In the genomic region with DNA sequence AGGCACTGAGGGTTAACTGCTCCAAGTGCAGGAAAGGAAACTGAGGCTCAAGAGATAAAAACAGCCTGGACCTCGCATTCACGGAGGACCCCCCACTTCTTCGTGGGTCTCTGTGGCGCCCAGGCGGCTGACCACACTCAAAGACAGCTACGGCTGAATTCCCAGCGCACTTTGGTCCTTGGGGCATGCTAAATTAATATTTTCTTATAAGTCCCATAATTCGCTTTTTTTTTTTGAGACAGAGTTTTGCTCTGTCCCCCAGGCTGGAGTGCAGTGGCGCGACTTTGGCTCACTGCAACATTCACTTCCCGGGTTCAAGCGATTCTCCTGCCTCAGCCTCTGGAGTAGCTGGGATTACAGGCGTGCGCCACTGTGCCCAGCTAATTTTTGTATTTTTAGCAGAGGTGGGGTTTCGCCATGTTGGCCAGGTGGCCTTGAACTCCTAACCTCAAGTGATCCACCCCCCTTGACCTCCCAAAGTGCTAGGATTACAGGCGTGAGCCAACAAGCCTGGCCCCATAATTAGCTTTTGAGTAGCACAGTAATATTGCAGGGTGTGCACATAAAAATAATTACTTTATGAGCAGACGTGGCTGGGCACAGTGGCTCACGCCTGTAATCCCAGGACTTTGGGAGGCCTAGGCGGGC, we compare ENCODE assay signal across 10 cellular contexts. TPM values are rescaled to one million over a fixed set of nuclear protein-coding genes. Genes with fewer than 3 reads are reported as not detected.
DNase-seq lines count a peak whose midpoint lies in the region; ATAC-seq and TF ChIP-seq lines count a peak whose summit lies in the region.
"Not testable (repeated sequence)": the region's sequence is repeated elsewhere in the genome, so short reads cannot be mapped to it uniquely, and the experiment has no call there.
"Had no signal": no experiment of that assay in that cellular context is flagged by ENCODE, and none has a peak within 500 bp of the region (broad histone marks: within the 10 kb centered on the region; RNA-seq: fewer than 3 reads in every experiment).

No MANE protein-coding gene starts in this region.

- H3F3A ChIP-seq in DOHH2 (ENCODE audit: control insufficient read depth, insufficient read depth), result peaks cover 10% of the 10 kb centered on the region; the same call in 1 of the 2 replicates
- H3F3A ChIP-seq in MM.1S (ENCODE audit: insufficient read depth, low read length), result not testable (repeated sequence)

- H3K4me1 ChIP-seq in DOHH2 (ENCODE audit: control insufficient read depth, low read length) (peaks cover 73% of the 10 kb centered on the region), MM.1S (ENCODE audit: low read length) (peaks cover 13% of the 10 kb centered on the region; the same call in 1 of the 2 replicates), ascending aorta (peaks cover 15 to 19% of the 10 kb centered on the region in 2 donors), right lobe of liver (peaks cover 0 to 24% (median 5%) of the 10 kb centered on the region in 4 donors), tibial nerve (peaks cover 0 to 67% (median 27%) of the 10 kb centered on the region in 4 donors)

- H3K4me3 Mint-ChIP-seq in T-helper 17 cell (peak overlapping the region; percentile 99), progenitor cell of endocrine pancreas (ENCODE audit: low read depth) (peak overlapping the region; percentile 14)

- H3K27ac Mint-ChIP-seq in T-helper 17 cell, result peak overlapping the region; percentile 94
- H3K27ac Mint-ChIP-seq in progenitor cell of endocrine pancreas, result not testable (repeated sequence)

- intact Hi-C loops in ascending aorta (cut with DNase I), result loop anchor here (2.0 to 5.0 kb wide), 2 partner anchors 18 to 80 kb away; a partner anchor contains a TSS
- intact Hi-C loops in right lobe of liver (cut with DNase I), result not testable (repeated sequence)

- peak overlapping the region; percentile 64 for H3K4me3 ChIP-seq in DOHH2 (ENCODE audit: low read length)
- H3K4me3 ChIP-seq in MM.1S (ENCODE audit: low read length), result peak overlapping the region; percentile 58
- peak overlapping the region; percentile 88 to 99 for H3K4me3 ChIP-seq in ascending aorta
- peak overlapping the region in 2 of 3 donors; percentile 26 to 98 for H3K4me3 ChIP-seq in right lobe of liver
- peak overlapping the region; percentile 40 to 91 (median 82) for H3K4me3 ChIP-seq in tibial nerve

- not testable (repeated sequence) for TF ChIP-seq EP300 in tibial nerve (IDR thresholded peaks at IDR 0.05)

- H3K4me1 Mint-ChIP-seq in T-helper 17 cell, result peaks cover 39% of the 10 kb centered on the region
- H3K4me1 Mint-ChIP-seq in progenitor cell of endocrine pancreas (ENCODE audit: low read depth), result not testable (repeated sequence)

- DNase-seq in MM.1S; T-helper 17 cell; ascending aorta (ENCODE audit: low spot score in 2 of 2); erythroblast (lab: John Stamatoyannopoulos, UW); right lobe of liver; progenitor cell of endocrine pancreas (ENCODE audit: low spot score, unreplicated experiment); tibial nerve (ENCODE audit: low spot score in 2 of 2): not testable (repeated sequence)

- peak overlapping the region; percentile 52; the same call in 1 of the 2 replicates for H2AFZ ChIP-seq in MM.1S (ENCODE audit: low read length)

- not testable (repeated sequence) for ATAC-seq in T-helper 17 cell, right lobe of liver

- TF ChIP-seq CTCF in DOHH2 (IDR thresholded peaks at IDR 0.05; ENCODE audit: low read depth, low read length, poor library complexity, severe bottlenecking); MM.1S (IDR thresholded peaks at IDR 0.05; ENCODE audit: low read length); ascending aorta (IDR thresholded peaks at IDR 0.05); right lobe of liver (IDR thresholded peaks at IDR 0.05); progenitor cell of endocrine pancreas (IDR thresholded peaks at IDR 0.05; ENCODE audit: unreplicated experiment); tibial nerve (IDR thresholded peaks at IDR 0.05): not testable (repeated sequence)

- not testable (repeated sequence) for H3K9me2 ChIP-seq in DOHH2 (replicated peaks; ENCODE audit: control insufficient read depth, low read length); MM.1S (replicated peaks; ENCODE audit: insufficient read depth, low read length)

- H3K9ac ChIP-seq in MM.1S (ENCODE audit: low read length), result peak overlapping the region; percentile 70

- H3K4me2 ChIP-seq in DOHH2 (ENCODE audit: low read length) (peak overlapping the region; percentile 80), MM.1S (ENCODE audit: low read depth, low read length) (peak overlapping the region; percentile 82)

- peak; percentile 77 for TF ChIP-seq POLR2A in erythroblast (IDR thresholded peaks at IDR 0.05; ENCODE audit: low read length)
- TF ChIP-seq POLR2A in right lobe of liver (IDR thresholded peaks at IDR 0.05); tibial nerve (IDR thresholded peaks at IDR 0.05): not testable (repeated sequence)

- not testable (repeated sequence) for H3K27me3 ChIP-seq in DOHH2 (ENCODE audit: control insufficient read depth, low read length); MM.1S (replicated peaks; ENCODE audit: insufficient read depth, low read length); ascending aorta; right lobe of liver; tibial nerve

- H3K36me3 Mint-ChIP-seq in T-helper 17 cell (ENCODE audit: low read depth); progenitor cell of endocrine pancreas (ENCODE audit: insufficient read depth): not testable (repeated sequence)

- not testable (repeated sequence) for H3K27me3 Mint-ChIP-seq in T-helper 17 cell, progenitor cell of endocrine pancreas

- WGBS in right lobe of liver (ENCODE audit: insufficient coverage, low coverage, low lambda C conversion rate, missing lambda C conversion rate), result 58% methylated on average over 15 of the region's 19 CpGs
- 51 to 52% methylated on average over 19 of the region's 19 CpGs for WGBS in tibial nerve, 2 donors

- H3K36me3 ChIP-seq in DOHH2 (ENCODE audit: control insufficient read depth, low read length) (peaks cover 75% of the 10 kb centered on the region), ascending aorta (peaks cover 22 to 25% of the 10 kb centered on the region in 2 donors), right lobe of liver (peaks cover 3 to 30% (median 14%) of the 10 kb centered on the region in 4 donors), tibial nerve (peaks cover 0 to 32% (median 20%) of the 10 kb centered on the region in 3 donors)
- not testable (repeated sequence) for H3K36me3 ChIP-seq in MM.1S (replicated peaks; ENCODE audit: insufficient read depth, low read length)

- H3K27ac ChIP-seq in DOHH2 (ENCODE audit: low read depth, low read length) (peak overlapping the region; percentile 96), MM.1S (ENCODE audit: low read length) (peak overlapping the region; percentile 62; the same call in 1 of the 2 replicates), ascending aorta (peak overlapping the region; percentile 80 to 94), right lobe of liver (peak overlapping the region in 2 of 3 donors; percentile 73 to 88), tibial nerve (peak overlapping the region; percentile 86 to 98 (median 89))

- peaks cover 80% of the 10 kb centered on the region for H3K79me2 ChIP-seq in DOHH2 (ENCODE audit: control insufficient read depth, low read length)
- H3K79me2 ChIP-seq in MM.1S (ENCODE audit: low read length), result peaks cover 40% of the 10 kb centered on the region

- not testable (repeated sequence) for H3K9me3 ChIP-seq in DOHH2 (ENCODE audit: control insufficient read depth, insufficient read depth, low read length); MM.1S (replicated peaks; ENCODE audit: insufficient read depth, low read length); T-helper 17 cell (ENCODE audit: control insufficient read depth, low read length, poor library complexity, severe bottlenecking); ascending aorta; right lobe of liver; tibial nerve

- H4K20me1 ChIP-seq in DOHH2 (ENCODE audit: control insufficient read depth, insufficient read depth, low read depth, low read length); MM.1S (ENCODE audit: insufficient read depth, low read length): not testable (repeated sequence)

- H3K9me3 Mint-ChIP-seq in progenitor cell of endocrine pancreas (ENCODE audit: low read depth), result not testable (repeated sequence)

RNA-seq across cellular contexts. Expression of a gene that starts 0.7 kb away (rescaled TPM):
- 100 to 1,000 TPM; 133 to 146 TPM for total RNA-seq in T-helper 17 cell
- 113 TPM for total RNA-seq in ascending aorta
- 100 to 1,000 TPM in 2 of 6 experiments, 10 to 100 TPM in 4; 64.2 to 102 (median 71.1) TPM for total RNA-seq in right lobe of liver
- 140 and 145 TPM in 2 replicates for total RNA-seq in progenitor cell of endocrine pancreas
- 10 to 100 TPM; 50.6 to 97.8 (median 72.7) TPM for total RNA-seq in tibial nerve

RNA-seq across cellular contexts. Expression of a gene that starts 1.6 kb away (rescaled TPM):
- total RNA-seq in T-helper 17 cell (100 to 1,000 TPM; 251 to 262 TPM), ascending aorta (0.64 TPM), right lobe of liver (1 to 10 TPM in 5 of 6 experiments, under 1 TPM in 1; 0.73 to 2.7 (median 1.9) TPM), progenitor cell of endocrine pancreas (0.24 TPM in 1 of 2 replicates, not detected in the other), tibial nerve (1 to 10 TPM; 1.5 to 4.5 (median 2.2) TPM)
- total RNA-seq: myocyte, SK-MEL-5 had no signal

RNA-seq across cellular contexts. Expression of a gene that starts 10.5 kb away (rescaled TPM):
- total RNA-seq in T-helper 17 cell, result 10 to 100 TPM; 21.5 to 40.5 TPM
- total RNA-seq in ascending aorta, result 22.6 TPM
- 10 to 100 TPM in 2 of 6 experiments, 1 to 10 TPM in 4; 5.3 to 13.2 (median 6.2) TPM for total RNA-seq in right lobe of liver
- 39.0 and 49.1 TPM in 2 replicates for total RNA-seq in progenitor cell of endocrine pancreas
- total RNA-seq in tibial nerve, result 10 to 100 TPM; 22.7 to 39.0 (median 36.4) TPM

RNA-seq across cellular contexts. Expression of a gene that starts 13.2 kb away (rescaled TPM):
- 1 to 10 TPM; 4.5 to 7.5 TPM for total RNA-seq in T-helper 17 cell
- total RNA-seq in ascending aorta, result 6.0 TPM
- under 1 TPM in 5 of 6 experiments, not detected in 1; 0.12 to 0.31 (median 0.22) TPM for total RNA-seq in right lobe of liver
- 0.29 and 0.53 TPM in 2 replicates for total RNA-seq in progenitor cell of endocrine pancreas
- 1 to 10 TPM; 1.8 to 5.9 (median 4.3) TPM for total RNA-seq in tibial nerve
- total RNA-seq: SK-MEL-5 had no signal

RNA-seq across cellular contexts. Expression of a gene that starts 26.0 kb away (rescaled TPM):
- 10 to 100 TPM; 47.8 to 62.7 TPM for total RNA-seq in T-helper 17 cell
- 72.3 TPM for total RNA-seq in ascending aorta
- 10 to 100 TPM; 18.8 to 37.1 (median 27.1) TPM for total RNA-seq in right lobe of liver
- total RNA-seq in progenitor cell of endocrine pancreas, result 51.7 and 53.8 TPM in 2 replicates
- total RNA-seq in tibial nerve, result 10 to 100 TPM; 36.9 to 69.3 (median 47.1) TPM

Comparison
In these comparisons a context has a peak if more than half of its experiments do, and no peak if none do; other contexts are left out.
1. RNA of a gene that starts 1.6 kb away (total RNA-seq): 251 to 262 TPM in T-helper 17 cell; 1.5 to 4.5 TPM in tibial nerve, 0.73 to 2.7 TPM in right lobe of liver, 0.64 TPM in ascending aorta (single experiment) and 0.24 TPM in progenitor cell of endocrine pancreas; every median in the first group is over 10 times any median in the second.
2. Peak in every context shown above with its lines, with median percentiles within 50 percentile points of each other: H3K27ac ChIP-seq and H3K4me3 ChIP-seq.